Comparison of ENCODE assay signal across 19 cellular contexts in genomic region chr10:51083280-51083986, GRCh38. TPM values are rescaled to one million over a fixed set of nuclear protein-coding genes. Genes with fewer than 3 reads are reported as not detected.
DNase-seq lines count a peak whose midpoint lies in the region; TF ChIP-seq lines count a peak whose summit lies in the region.
"Had no signal": no experiment of that assay in that cellular context is flagged by ENCODE, and none has a peak within 500 bp of the region (broad histone marks: within the 10 kb centered on the region; RNA-seq: fewer than 3 reads in every experiment).

No MANE protein-coding gene starts in this region.

- peak overlapping the region; percentile 80 for H3K4me2 ChIP-seq in smooth muscle cell

- H3K27me3 ChIP-seq in HUES48 (ENCODE audit: control insufficient read depth, insufficient read depth, low read length) = no peaks in the 10 kb centered on the region
- no peaks in the 10 kb centered on the region for H3K27me3 ChIP-seq in iPS-20b (ENCODE audit: insufficient read depth, low read length)
- H3K27me3 ChIP-seq in smooth muscle cell (ENCODE audit: low read depth) = no peaks in the 10 kb centered on the region
- peaks cover 0 to 15% (median 0%) of the 10 kb centered on the region in 45 donors for H3K27me3 ChIP-seq in dorsolateral prefrontal cortex
- H3K27me3 ChIP-seq: pancreas had no signal

- H3K9ac ChIP-seq in HUES48 (ENCODE audit: low read depth, low read length) (peak overlapping the region; percentile 31), iPS-20b (ENCODE audit: low read depth, low read length) (peak overlapping the region; percentile 53; the same call in 1 of the 2 replicates), smooth muscle cell (ENCODE audit: low read depth) (no peak overlapping the region)

- TF ChIP-seq CTCF in coronary artery (IDR thresholded peaks at IDR 0.05) (no peak), smooth muscle cell (IDR thresholded peaks at IDR 0.05; ENCODE audit: borderline replicate concordance, insufficient read depth, poor library complexity, severe bottlenecking) (no peak), dorsolateral prefrontal cortex (IDR thresholded peaks at IDR 0.05 in 54 of 56, conservative IDR thresholded peaks at IDR 0.05 in 2 of 56; ENCODE audit: low read depth in 1 of 56, partially characterized antibody in 56 of 56) (no peak)

- no peaks in the 10 kb centered on the region for H3F3A ChIP-seq in smooth muscle cell (ENCODE audit: low read depth)

- H2AFZ ChIP-seq in smooth muscle cell (ENCODE audit: low read depth) = no peak overlapping the region

- H4K20me1 ChIP-seq in smooth muscle cell (ENCODE audit: low read depth) = no peaks in the 10 kb centered on the region

- no peaks in the 10 kb centered on the region for H3K79me2 ChIP-seq in smooth muscle cell (ENCODE audit: low read depth)

- intact Hi-C loops in dorsolateral prefrontal cortex (cut with DNase I) = no loop called here

- WGBS in smooth muscle cell (ENCODE audit: low lambda C conversion rate) = 20% methylated on average over 6 of the region's 6 CpGs

- H3K36me3 ChIP-seq in HUES48 (ENCODE audit: control insufficient read depth, insufficient read depth, low read length) (no peaks in the 10 kb centered on the region), iPS-20b (ENCODE audit: insufficient read depth, low read depth, low read length) (no peaks in the 10 kb centered on the region), smooth muscle cell (ENCODE audit: low read depth) (no peaks in the 10 kb centered on the region)
- H3K36me3 ChIP-seq: pancreas had no signal

- H3K4me3 ChIP-seq in HUES48 (ENCODE audit: low read depth, low read length) (0 out of 2 replicates have a peak overlapping the region, but pooled peaks have one; percentile 29), coronary artery (peak overlapping the region; percentile 38), iPS-20b (ENCODE audit: low read length) (peak overlapping the region; percentile 28; the same call in 1 of the 2 replicates), smooth muscle cell (peak overlapping the region; percentile 21), dorsolateral prefrontal cortex (no peak overlapping the region)
- H3K4me3 ChIP-seq: lung, pancreas had no signal

- H3K27ac ChIP-seq in HUES48 (ENCODE audit: low read depth, low read length) (peak overlapping the region; percentile 51), coronary artery (peak overlapping the region; percentile 63 to 82), iPS-20b (ENCODE audit: low read length) (peak overlapping the region; percentile 16), smooth muscle cell (ENCODE audit: low read depth) (no peak overlapping the region), dorsolateral prefrontal cortex (peak overlapping the region in 1 of 59 donors; percentile 33)
- H3K27ac ChIP-seq: C4-2B, pancreas had no signal

- H3K4me1 ChIP-seq in HUES48 (ENCODE audit: control insufficient read depth, insufficient read depth, low read length) = peaks cover 44% of the 10 kb centered on the region
- peaks cover 33% of the 10 kb centered on the region for H3K4me1 ChIP-seq in iPS-20b (ENCODE audit: insufficient read depth, low read length)
- H3K4me1 ChIP-seq in smooth muscle cell (ENCODE audit: low read depth) = peaks cover 12% of the 10 kb centered on the region
- H3K4me1 ChIP-seq: pancreas had no signal

- DNase-seq in coronary artery (ENCODE audit: low spot score) (no peak), smooth muscle cell (lab: John Stamatoyannopoulos, UW; ENCODE audit: unreplicated experiment) (no peak), NCI-H446 (lab: John Stamatoyannopoulos, UW) (no peak), NCI-H2029 treated with DMSO at 0.1 percent for 48 hours (lab: John Stamatoyannopoulos, UW) (no peak), dorsolateral prefrontal cortex (no peak), NCI-H1694 treated with DMSO at 0.1 percent for 48 hours (lab: John Stamatoyannopoulos, UW) (no peak)
- DNase-seq: activated CD4-positive, alpha-beta T cell treated with anti-CD3 and anti-CD28 coated beads for 4 hours; activated naive CD8-positive, alpha-beta T cell treated with anti-CD3 and anti-CD28 coated beads, Interleukin-2, amount 50 U/mL, for 24 hours; activated T-cell treated with anti-CD3 and anti-CD28 coated beads, Interleukin-2, amount 50 U/mL, for 1 hour; effector memory CD4-positive, alpha-beta T cell; EL; NCI-H1417; NCI-H526; pancreas had no signal

- H3K9me3 ChIP-seq in HUES48 (ENCODE audit: control insufficient read depth, insufficient read depth, low read length) (no peaks in the 10 kb centered on the region), iPS-20b (ENCODE audit: insufficient read depth, low read depth, low read length) (no peaks in the 10 kb centered on the region), smooth muscle cell (replicated peaks; ENCODE audit: low read depth) (no peaks in the 10 kb centered on the region)
- H3K9me3 ChIP-seq: pancreas had no signal

RNA-seq across cellular contexts. Expression of gene PRKG1, which starts 9.1 kb away (rescaled TPM):
- total RNA-seq in smooth muscle cell (13.4 and 22.0 TPM in 2 replicates), dorsolateral prefrontal cortex (10 to 100 TPM; 11.4 to 34.3 (median 20.8) TPM)
- 5.4 and 7.2 TPM in 2 replicates for polyA plus RNA-seq in smooth muscle cell
- total RNA-seq: T-helper 2 cell treated with Interferon-gamma antibody and Interleukin-4, amounts not matched to agents 100 ng/mL and 5 ng/mL, for 36 hours had no signal

Comparison
In these comparisons a context has a peak if more than half of its experiments do, and no peak if none do; other contexts are left out.
1. H3K4me3 ChIP-seq: peak in HUES48 (single experiment), coronary artery (single experiment), iPS-20b (single experiment) and smooth muscle cell (single experiment); none in dorsolateral prefrontal cortex (0 of 59).